23 cellular contexts compared by ENCODE assay signal in the genomic region with DNA sequence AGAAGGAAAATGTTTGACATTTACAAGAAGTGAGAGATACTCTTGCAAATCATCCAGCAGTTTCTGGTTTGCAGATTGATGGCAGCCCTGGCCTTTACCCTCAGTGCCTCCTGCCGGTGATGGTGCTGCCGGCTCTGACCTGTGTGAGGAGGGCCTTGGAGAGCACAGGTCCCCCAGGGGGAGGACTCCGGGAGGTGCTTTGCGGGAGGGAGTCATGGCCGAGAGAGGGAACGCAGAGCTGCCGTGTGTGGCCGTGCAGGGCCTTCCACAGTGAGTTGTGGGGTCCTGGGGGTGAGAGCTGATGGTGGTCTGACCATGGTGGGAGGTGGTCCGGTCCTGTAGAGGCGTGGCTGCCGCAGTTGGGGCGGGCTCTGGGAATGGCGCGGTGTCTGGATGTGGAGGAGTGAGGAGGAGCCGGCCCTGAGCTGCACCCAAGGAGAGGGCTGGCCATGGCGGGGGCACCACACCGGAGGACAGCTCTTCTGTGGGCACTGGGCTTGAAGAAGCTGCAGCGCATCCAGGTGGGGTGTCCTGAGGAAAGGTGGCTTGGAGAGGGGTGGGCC. TPM values are rescaled to one million over a fixed set of nuclear protein-coding genes. Genes with fewer than 3 reads are reported as not detected.
A peak's percentile ranks its signal among the peaks of the same experiment; 100 is the strongest.
DNase-seq lines count a peak whose midpoint lies in the region; ATAC-seq, FAIRE-seq and TF ChIP-seq lines count a peak whose summit lies in the region.
"Had no signal": no experiment of that assay in that cellular context is flagged by ENCODE, and none has a peak within 500 bp of the region (broad histone marks: within the 10 kb centered on the region; RNA-seq: fewer than 3 reads in every experiment).

No MANE protein-coding gene starts in this region.

- POLR2A ChIA-PET in RWPE1 (lab: Yijun Ruan, JAX; ENCODE audit: low non-redundant PET): no interaction called here

- no peaks in the 10 kb centered on the region for H3K9me3 Mint-ChIP-seq in CD4-positive, CD25-positive, alpha-beta regulatory T cell
- H3K9me3 Mint-ChIP-seq: activated T-cell treated with anti-CD3 and anti-CD28 coated beads, Interleukin-2, amount 50 U/mL, for 4 hours; memory B cell had no signal

- peaks cover 14% of the 10 kb centered on the region for H3K36me3 Mint-ChIP-seq in CD4-positive, CD25-positive, alpha-beta regulatory T cell

- peak overlapping the region in 2 of 3 donors; percentile 36 to 52 for H3K27ac Mint-ChIP-seq in CD4-positive, CD25-positive, alpha-beta regulatory T cell
- H3K27ac Mint-ChIP-seq: activated naive CD8-positive, alpha-beta T cell; memory B cell had no signal

- no peaks in the 10 kb centered on the region for H4K20me1 ChIP-seq in osteoblast (ENCODE audit: insufficient read depth, low read length)

- H3K27me3 ChIP-seq in CD4-positive, CD25-positive, alpha-beta regulatory T cell (ENCODE audit: control insufficient read depth, insufficient read depth, low read length): no peaks in the 10 kb centered on the region
- no peaks in the 10 kb centered on the region for H3K27me3 ChIP-seq in osteoblast (ENCODE audit: insufficient read depth, low read length)
- H3K27me3 ChIP-seq: brain microvascular endothelial cell, suprapubic skin had no signal

- peaks cover 14 to 41% (median 21%) of the 10 kb centered on the region in 4 donors for H3K4me1 Mint-ChIP-seq in CD4-positive, CD25-positive, alpha-beta regulatory T cell

- H3K36me3 ChIP-seq in CD4-positive, CD25-positive, alpha-beta regulatory T cell (ENCODE audit: control insufficient read depth, insufficient read depth, low read length): peaks cover 19% of the 10 kb centered on the region
- peaks cover 3 to 10% of the 10 kb centered on the region in 2 donors for H3K36me3 ChIP-seq in kidney (ENCODE audit: control insufficient read depth in 1 of 2, insufficient read depth in 2 of 2, low read length in 2 of 2)
- peaks cover 11% of the 10 kb centered on the region for H3K36me3 ChIP-seq in osteoblast (ENCODE audit: insufficient read depth, low read length)

- ATAC-seq in CD4-positive, CD25-positive, alpha-beta regulatory T cell (ENCODE audit: low read depth in 2 of 2): no peak
- no peak for ATAC-seq in HG02885 (IDR thresholded peaks at IDR 0.05; ENCODE audit: poor library complexity, unreplicated experiment)
- ATAC-seq: activated T-cell treated with anti-CD3 and anti-CD28 coated beads, Interleukin-2, amount 50 U/mL, for 4 hours; Right ventricle myocardium inferior had no signal

- no peaks in the 10 kb centered on the region for H3K9me3 ChIP-seq in CD4-positive, CD25-positive, alpha-beta regulatory T cell (ENCODE audit: control insufficient read depth in 2 of 2, low read length in 2 of 2)
- H3K9me3 ChIP-seq in kidney (ENCODE audit: control insufficient read depth in 1 of 2, low read length in 2 of 2): no peaks in the 10 kb centered on the region
- no peaks in the 10 kb centered on the region for H3K9me3 ChIP-seq in osteoblast (ENCODE audit: low read depth, low read length)
- H3K9me3 ChIP-seq: Caco-2, suprapubic skin had no signal

- no peak for FAIRE-seq in kidney (lab: Jason Lieb, UNC)

- no peak overlapping the region for H3K4me3 ChIP-seq in CD4-positive, CD25-positive, alpha-beta regulatory T cell (ENCODE audit: low read depth, low read length)
- H3K4me3 ChIP-seq in kidney (ENCODE audit: low read length in 2 of 2) (no peak overlapping the region), osteoblast (ENCODE audit: insufficient read depth, low read length) (no peak overlapping the region)
- H3K4me3 ChIP-seq: suprapubic skin had no signal

- H3K4me3 Mint-ChIP-seq in CD4-positive, CD25-positive, alpha-beta regulatory T cell: no peak overlapping the region
- H3K4me3 Mint-ChIP-seq: activated naive CD8-positive, alpha-beta T cell; activated T-cell treated with anti-CD3 and anti-CD28 coated beads, Interleukin-2, amount 50 U/mL, for 4 hours; memory B cell had no signal

- CTCF ChIA-PET in RWPE1 (lab: Yijun Ruan, JAX): no interaction called here

- no peak overlapping the region for H2AFZ ChIP-seq in osteoblast (ENCODE audit: low read length)

- H3K9ac ChIP-seq in kidney (ENCODE audit: low read length in 2 of 2): no peak overlapping the region

- no peak overlapping the region for H3K4me2 ChIP-seq in osteoblast (ENCODE audit: insufficient read depth, low read length)

- peaks cover 27% of the 10 kb centered on the region for H3K79me2 ChIP-seq in osteoblast (ENCODE audit: insufficient read depth, low read length)

- peaks cover 39% of the 10 kb centered on the region for H3K4me1 ChIP-seq in CD4-positive, CD25-positive, alpha-beta regulatory T cell (ENCODE audit: control insufficient read depth, insufficient read depth, low read length, poor library complexity, severe bottlenecking)
- peaks cover 0 to 6% of the 10 kb centered on the region in 2 donors for H3K4me1 ChIP-seq in kidney (ENCODE audit: control insufficient read depth in 1 of 2, insufficient read depth in 1 of 2, low read depth in 1 of 2, low read length in 2 of 2)
- H3K4me1 ChIP-seq in osteoblast (ENCODE audit: insufficient read depth, low read length): peaks cover 20% of the 10 kb centered on the region

- no peak overlapping the region for H3K27ac ChIP-seq in CD4-positive, CD25-positive, alpha-beta regulatory T cell (ENCODE audit: insufficient read depth, low read length, poor library complexity, severe bottlenecking)
- peak overlapping the region; percentile 45 for H3K27ac ChIP-seq in RWPE1
- no peak overlapping the region for H3K27ac ChIP-seq in kidney (ENCODE audit: low read depth in 2 of 2, low read length in 2 of 2)
- H3K27ac ChIP-seq in osteoblast (ENCODE audit: low read depth, low read length): peak overlapping the region; percentile 70

- no peaks in the 10 kb centered on the region for H3K27me3 Mint-ChIP-seq in CD4-positive, CD25-positive, alpha-beta regulatory T cell
- H3K27me3 Mint-ChIP-seq: activated naive CD8-positive, alpha-beta T cell; memory B cell had no signal

- DNase-seq in CD4-positive, CD25-positive, alpha-beta regulatory T cell: no peak
- no peak for DNase-seq in RWPE1 (ENCODE audit: low spot score)
- peak; percentile 64 for DNase-seq in kidney
- DNase-seq in osteoblast (ENCODE audit: insufficient read length, low spot score, missing footprints): no peak
- DNase-seq in SIG-M5 (lab: John Stamatoyannopoulos, UW): no peak
- DNase-seq in head of caudate nucleus: no peak
- DNase-seq: activated CD4-positive, alpha-beta T cell treated with anti-CD3 and anti-CD28 coated beads, Interleukin-2, amount 50 U/mL, for 4 hours; activated T-cell treated with anti-CD3 and anti-CD28 coated beads, Interleukin-2, amount 50 U/mL, for 4 hours; brain microvascular endothelial cell; Caco-2; cortex of kidney; EL; hypothalamus; islet precursor cell; NCI-H2107; stimulated activated CD8-positive, alpha-beta memory T cell treated with anti-CD3 and anti-CD28 coated beads, Interleukin-4, amount 100 ng/mL, for 48 hours had no signal

- intact Hi-C loops in kidney (cut with DNase I) (no loop called here), head of caudate nucleus (cut with DNase I) (no loop called here)

- TF ChIP-seq CTCF in RWPE1 (conservative IDR thresholded peaks at IDR 0.05; ENCODE audit: low read depth) (no peak), kidney (IDR thresholded peaks at IDR 0.05; ENCODE audit: borderline replicate concordance, extremely low read depth, insufficient read depth) (no peak), osteoblast (IDR thresholded peaks at IDR 0.05; ENCODE audit: extremely low read depth, low read depth, low read length) (no peak)

RNA-seq across cellular contexts. Expression of a gene that starts 28.0 kb away (rescaled TPM):
- total RNA-seq in CD4-positive, CD25-positive, alpha-beta regulatory T cell: not detected
- polyA plus RNA-seq in CD4-positive, CD25-positive, alpha-beta regulatory T cell: under 1 TPM in 1 of 4 donors, not detected in 3; 0.07 TPM
- total RNA-seq in kidney (0.25 TPM), osteoblast (not detected in 2 replicates)
- polyA plus RNA-seq in kidney (ENCODE audit: insufficient read depth, low read depth, low replicate concordance): 0.30 TPM
- total RNA-seq: activated T-cell treated with anti-CD3 and anti-CD28 coated beads, Interleukin-2, amount 50 U/mL, for 4 hours; renal cortical epithelial cell; Right ventricle myocardium inferior; T-helper 1 cell treated with Interleukin-12 subunit alpha and Interleukin-12 subunit beta and Interleukin-4 antibody, amounts not matched to agents 30 ng/mL and 1 ng/mL, for 36 hours had no signal

Comparison
In these comparisons a context has a peak if more than half of its experiments do, and no peak if none do; other contexts are left out.
1. H3K27ac ChIP-seq: peak in RWPE1 (single experiment) and osteoblast (single experiment); none in CD4-positive, CD25-positive, alpha-beta regulatory T cell (single experiment) and kidney (0 of 2).